ENCODE assay signal across 1 cellular context in the genomic region with DNA sequence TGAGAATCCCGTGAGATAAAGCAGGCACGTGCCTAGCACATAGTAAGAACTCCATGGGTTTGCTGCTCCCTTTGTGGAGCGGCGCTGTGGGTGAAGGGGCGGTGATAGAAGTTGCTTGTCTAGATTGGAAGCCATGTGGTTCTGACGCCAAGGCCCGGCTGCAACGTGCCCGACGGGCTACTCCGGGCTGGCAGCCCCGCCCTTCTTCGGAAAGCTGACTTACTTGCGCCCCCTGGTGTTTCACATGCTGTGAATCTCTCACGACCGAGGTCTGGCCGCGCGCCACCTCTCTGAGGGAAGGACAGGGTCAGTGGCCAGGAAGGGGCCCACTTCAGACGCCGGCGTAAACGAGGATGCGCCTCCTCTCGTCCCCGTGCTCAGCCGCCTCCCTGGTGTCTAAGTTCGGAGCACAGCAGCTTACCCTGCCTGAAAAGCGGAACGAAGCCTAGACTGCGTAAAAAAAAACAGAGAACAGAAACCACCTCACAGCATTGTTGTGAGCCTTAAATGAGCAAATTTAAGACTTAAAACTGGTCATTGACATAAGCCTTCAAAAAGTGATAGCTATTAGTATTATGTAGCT.
TF ChIP-seq lines count a peak whose summit lies in the region.

No MANE protein-coding gene starts in this region.

TF ChIP-seq in K562, 482 proteins besides CTCF, POLR2A, EP300 and RAD21 (continued from another document and continues in another):
- TF ChIP-seq, protein P1, sequence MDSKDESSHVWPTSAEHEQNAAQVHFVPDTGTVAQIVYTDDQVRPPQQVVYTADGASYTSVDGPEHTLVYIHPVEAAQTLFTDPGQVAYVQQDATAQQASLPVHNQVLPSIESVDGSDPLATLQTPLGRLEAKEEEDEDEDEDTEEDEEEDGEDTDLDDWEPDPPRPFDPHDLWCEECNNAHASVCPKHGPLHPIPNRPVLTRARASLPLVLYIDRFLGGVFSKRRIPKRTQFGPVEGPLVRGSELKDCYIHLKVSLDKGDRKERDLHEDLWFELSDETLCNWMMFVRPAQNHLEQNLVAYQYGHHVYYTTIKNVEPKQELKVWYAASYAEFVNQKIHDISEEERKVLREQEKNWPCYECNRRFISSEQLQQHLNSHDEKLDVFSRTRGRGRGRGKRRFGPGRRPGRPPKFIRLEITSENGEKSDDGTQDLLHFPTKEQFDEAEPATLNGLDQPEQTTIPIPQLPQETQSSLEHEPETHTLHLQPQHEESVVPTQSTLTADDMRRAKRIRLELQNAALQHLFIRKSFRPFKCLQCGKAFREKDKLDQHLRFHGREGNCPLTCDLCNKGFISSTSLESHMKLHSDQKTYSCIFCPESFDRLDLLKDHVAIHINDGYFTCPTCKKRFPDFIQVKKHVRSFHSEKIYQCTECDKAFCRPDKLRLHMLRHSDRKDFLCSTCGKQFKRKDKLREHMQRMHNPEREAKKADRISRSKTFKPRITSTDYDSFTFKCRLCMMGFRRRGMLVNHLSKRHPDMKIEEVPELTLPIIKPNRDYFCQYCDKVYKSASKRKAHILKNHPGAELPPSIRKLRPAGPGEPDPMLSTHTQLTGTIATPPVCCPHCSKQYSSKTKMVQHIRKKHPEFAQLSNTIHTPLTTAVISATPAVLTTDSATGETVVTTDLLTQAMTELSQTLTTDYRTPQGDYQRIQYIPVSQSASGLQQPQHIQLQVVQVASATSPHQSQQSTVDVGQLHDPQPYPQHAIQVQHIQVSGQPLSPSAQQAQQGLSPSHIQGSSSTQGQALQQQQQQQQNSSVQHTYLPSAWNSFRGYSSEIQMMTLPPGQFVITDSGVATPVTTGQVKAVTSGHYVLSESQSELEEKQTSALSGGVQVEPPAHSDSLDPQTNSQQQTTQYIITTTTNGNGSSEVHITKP (IDR thresholded peaks at IDR 0.05; ENCODE audit: partially characterized antibody), result no peak
- no peak for TF ChIP-seq KDM1A (IDR thresholded peaks at IDR 0.05)
- peak; percentile 23 for TF ChIP-seq MEIS2 (IDR thresholded peaks at IDR 0.05; ENCODE audit: partially characterized antibody)
- no peak for TF ChIP-seq POLR2AphosphoS2 (IDR thresholded peaks at IDR 0.05; ENCODE audit: low read length)
- peak; percentile 59 for TF ChIP-seq HNRNPLL (IDR thresholded peaks at IDR 0.05; ENCODE audit: low read depth, low read length, poor library complexity, severe bottlenecking)
- TF ChIP-seq NR4A1 (CRISPR knock-in tag; IDR thresholded peaks at IDR 0.05), result no peak
- 0 out of 2 replicates have a peak, but pooled peaks have one; percentile 57 for TF ChIP-seq NR4A1 (tag; IDR thresholded peaks at IDR 0.05)
- no peak for TF ChIP-seq ZNF23 (CRISPR knock-in tag; IDR thresholded peaks at IDR 0.05)
- TF ChIP-seq ZFP30 (CRISPR knock-in tag; IDR thresholded peaks at IDR 0.05; ENCODE audit: borderline replicate concordance), result no peak
- TF ChIP-seq, protein P2, sequence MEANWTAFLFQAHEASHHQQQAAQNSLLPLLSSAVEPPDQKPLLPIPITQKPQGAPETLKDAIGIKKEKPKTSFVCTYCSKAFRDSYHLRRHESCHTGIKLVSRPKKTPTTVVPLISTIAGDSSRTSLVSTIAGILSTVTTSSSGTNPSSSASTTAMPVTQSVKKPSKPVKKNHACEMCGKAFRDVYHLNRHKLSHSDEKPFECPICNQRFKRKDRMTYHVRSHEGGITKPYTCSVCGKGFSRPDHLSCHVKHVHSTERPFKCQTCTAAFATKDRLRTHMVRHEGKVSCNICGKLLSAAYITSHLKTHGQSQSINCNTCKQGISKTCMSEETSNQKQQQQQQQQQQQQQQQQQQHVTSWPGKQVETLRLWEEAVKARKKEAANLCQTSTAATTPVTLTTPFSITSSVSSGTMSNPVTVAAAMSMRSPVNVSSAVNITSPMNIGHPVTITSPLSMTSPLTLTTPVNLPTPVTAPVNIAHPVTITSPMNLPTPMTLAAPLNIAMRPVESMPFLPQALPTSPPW (CRISPR knock-in tag; IDR thresholded peaks at IDR 0.05), result peak; percentile 94
- TF ChIP-seq ETV5 (CRISPR knock-in tag; IDR thresholded peaks at IDR 0.05; ENCODE audit: low read depth), result peak; percentile 69
- TF ChIP-seq NR3C1 (CRISPR knock-in tag; IDR thresholded peaks at IDR 0.05), result peak; percentile 85; the same call in 1 of the 2 replicates
- TF ChIP-seq SREBF1 (IDR thresholded peaks at IDR 0.05; ENCODE audit: borderline replicate concordance, low read depth, low read length), result no peak
- no peak for TF ChIP-seq SUPT5H (IDR thresholded peaks at IDR 0.05)
- peak; percentile 89 for TF ChIP-seq CXXC5 (CRISPR knock-in tag; IDR thresholded peaks at IDR 0.05)
- no peak for TF ChIP-seq SMARCB1 (IDR thresholded peaks at IDR 0.05; ENCODE audit: insufficient read length, low read depth)
- peak in 1 of 2 experiments; percentile 92; a peak in 2 of 4 replicates for TF ChIP-seq FOXA3 (CRISPR knock-in tag; conservative IDR thresholded peaks at IDR 0.05 in 1 of 2, IDR thresholded peaks at IDR 0.05 in 1 of 2)
- TF ChIP-seq, protein P3, sequence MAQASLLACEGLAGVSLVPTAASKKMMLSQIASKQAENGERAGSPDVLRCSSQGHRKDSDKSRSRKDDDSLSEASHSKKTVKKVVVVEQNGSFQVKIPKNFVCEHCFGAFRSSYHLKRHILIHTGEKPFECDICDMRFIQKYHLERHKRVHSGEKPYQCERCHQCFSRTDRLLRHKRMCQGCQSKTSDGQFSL (CRISPR knock-in tag; IDR thresholded peaks at IDR 0.05), result peak; percentile 71
- TF ChIP-seq, protein P3 (tag; IDR thresholded peaks at IDR 0.05), result no peak
- 0 out of 2 replicates have a peak, but pooled peaks have one; percentile 77 for TF ChIP-seq ZNF224 (CRISPR knock-in tag; IDR thresholded peaks at IDR 0.05)
- no peak for TF ChIP-seq PYGO2 (tag; IDR thresholded peaks at IDR 0.05)
- TF ChIP-seq ZKSCAN8 (CRISPR knock-in tag; IDR thresholded peaks at IDR 0.05), result no peak
- no peak for TF ChIP-seq ZNF174 (CRISPR knock-in tag; IDR thresholded peaks at IDR 0.05)
- TF ChIP-seq, protein P4, sequence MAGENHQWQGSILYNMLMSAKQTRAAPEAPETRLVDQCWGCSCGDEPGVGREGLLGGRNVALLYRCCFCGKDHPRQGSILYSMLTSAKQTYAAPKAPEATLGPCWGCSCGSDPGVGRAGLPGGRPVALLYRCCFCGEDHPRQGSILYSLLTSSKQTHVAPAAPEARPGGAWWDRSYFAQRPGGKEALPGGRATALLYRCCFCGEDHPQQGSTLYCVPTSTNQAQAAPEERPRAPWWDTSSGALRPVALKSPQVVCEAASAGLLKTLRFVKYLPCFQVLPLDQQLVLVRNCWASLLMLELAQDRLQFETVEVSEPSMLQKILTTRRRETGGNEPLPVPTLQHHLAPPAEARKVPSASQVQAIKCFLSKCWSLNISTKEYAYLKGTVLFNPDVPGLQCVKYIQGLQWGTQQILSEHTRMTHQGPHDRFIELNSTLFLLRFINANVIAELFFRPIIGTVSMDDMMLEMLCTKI (IDR thresholded peaks at IDR 0.05; ENCODE audit: partially characterized antibody), result no peak
- TF ChIP-seq FIP1L1 (IDR thresholded peaks at IDR 0.05; ENCODE audit: low read depth, low read length, poor library complexity, severe bottlenecking), result no peak
- TF ChIP-seq, protein P5, sequence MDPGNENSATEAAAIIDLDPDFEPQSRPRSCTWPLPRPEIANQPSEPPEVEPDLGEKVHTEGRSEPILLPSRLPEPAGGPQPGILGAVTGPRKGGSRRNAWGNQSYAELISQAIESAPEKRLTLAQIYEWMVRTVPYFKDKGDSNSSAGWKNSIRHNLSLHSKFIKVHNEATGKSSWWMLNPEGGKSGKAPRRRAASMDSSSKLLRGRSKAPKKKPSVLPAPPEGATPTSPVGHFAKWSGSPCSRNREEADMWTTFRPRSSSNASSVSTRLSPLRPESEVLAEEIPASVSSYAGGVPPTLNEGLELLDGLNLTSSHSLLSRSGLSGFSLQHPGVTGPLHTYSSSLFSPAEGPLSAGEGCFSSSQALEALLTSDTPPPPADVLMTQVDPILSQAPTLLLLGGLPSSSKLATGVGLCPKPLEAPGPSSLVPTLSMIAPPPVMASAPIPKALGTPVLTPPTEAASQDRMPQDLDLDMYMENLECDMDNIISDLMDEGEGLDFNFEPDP (CRISPR knock-in tag; IDR thresholded peaks at IDR 0.05), result no peak
- no peak for TF ChIP-seq ZNF124 (CRISPR knock-in tag; IDR thresholded peaks at IDR 0.05)
- peak in 1 of 2 experiments; percentile 80; a peak in 2 of 4 replicates for TF ChIP-seq HDAC1 (IDR thresholded peaks at IDR 0.05)
- 0 out of 2 replicates have a peak, but pooled peaks have one; percentile 19 for TF ChIP-seq MEF2A (IDR thresholded peaks at IDR 0.05; ENCODE audit: control insufficient read depth, low read depth, low read length)
- TF ChIP-seq DNMT1 (IDR thresholded peaks at IDR 0.05), result no peak
- no peak for TF ChIP-seq ZNF140 (CRISPR knock-in tag; IDR thresholded peaks at IDR 0.05)
- TF ChIP-seq, protein P6, sequence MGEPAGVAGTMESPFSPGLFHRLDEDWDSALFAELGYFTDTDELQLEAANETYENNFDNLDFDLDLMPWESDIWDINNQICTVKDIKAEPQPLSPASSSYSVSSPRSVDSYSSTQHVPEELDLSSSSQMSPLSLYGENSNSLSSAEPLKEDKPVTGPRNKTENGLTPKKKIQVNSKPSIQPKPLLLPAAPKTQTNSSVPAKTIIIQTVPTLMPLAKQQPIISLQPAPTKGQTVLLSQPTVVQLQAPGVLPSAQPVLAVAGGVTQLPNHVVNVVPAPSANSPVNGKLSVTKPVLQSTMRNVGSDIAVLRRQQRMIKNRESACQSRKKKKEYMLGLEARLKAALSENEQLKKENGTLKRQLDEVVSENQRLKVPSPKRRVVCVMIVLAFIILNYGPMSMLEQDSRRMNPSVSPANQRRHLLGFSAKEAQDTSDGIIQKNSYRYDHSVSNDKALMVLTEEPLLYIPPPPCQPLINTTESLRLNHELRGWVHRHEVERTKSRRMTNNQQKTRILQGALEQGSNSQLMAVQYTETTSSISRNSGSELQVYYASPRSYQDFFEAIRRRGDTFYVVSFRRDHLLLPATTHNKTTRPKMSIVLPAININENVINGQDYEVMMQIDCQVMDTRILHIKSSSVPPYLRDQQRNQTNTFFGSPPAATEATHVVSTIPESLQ (CRISPR knock-in tag; IDR thresholded peaks at IDR 0.05), result no peak
- TF ChIP-seq, protein P7, sequence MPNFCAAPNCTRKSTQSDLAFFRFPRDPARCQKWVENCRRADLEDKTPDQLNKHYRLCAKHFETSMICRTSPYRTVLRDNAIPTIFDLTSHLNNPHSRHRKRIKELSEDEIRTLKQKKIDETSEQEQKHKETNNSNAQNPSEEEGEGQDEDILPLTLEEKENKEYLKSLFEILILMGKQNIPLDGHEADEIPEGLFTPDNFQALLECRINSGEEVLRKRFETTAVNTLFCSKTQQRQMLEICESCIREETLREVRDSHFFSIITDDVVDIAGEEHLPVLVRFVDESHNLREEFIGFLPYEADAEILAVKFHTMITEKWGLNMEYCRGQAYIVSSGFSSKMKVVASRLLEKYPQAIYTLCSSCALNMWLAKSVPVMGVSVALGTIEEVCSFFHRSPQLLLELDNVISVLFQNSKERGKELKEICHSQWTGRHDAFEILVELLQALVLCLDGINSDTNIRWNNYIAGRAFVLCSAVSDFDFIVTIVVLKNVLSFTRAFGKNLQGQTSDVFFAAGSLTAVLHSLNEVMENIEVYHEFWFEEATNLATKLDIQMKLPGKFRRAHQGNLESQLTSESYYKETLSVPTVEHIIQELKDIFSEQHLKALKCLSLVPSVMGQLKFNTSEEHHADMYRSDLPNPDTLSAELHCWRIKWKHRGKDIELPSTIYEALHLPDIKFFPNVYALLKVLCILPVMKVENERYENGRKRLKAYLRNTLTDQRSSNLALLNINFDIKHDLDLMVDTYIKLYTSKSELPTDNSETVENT (CRISPR knock-in tag; IDR thresholded peaks at IDR 0.05), result 0 out of 2 replicates have a peak, but pooled peaks have one; percentile 27
- TF ChIP-seq SRSF7 (optimal IDR thresholded peaks at IDR 0.05; ENCODE audit: low read depth, low read length), result no peak
- TF ChIP-seq, protein P8, sequence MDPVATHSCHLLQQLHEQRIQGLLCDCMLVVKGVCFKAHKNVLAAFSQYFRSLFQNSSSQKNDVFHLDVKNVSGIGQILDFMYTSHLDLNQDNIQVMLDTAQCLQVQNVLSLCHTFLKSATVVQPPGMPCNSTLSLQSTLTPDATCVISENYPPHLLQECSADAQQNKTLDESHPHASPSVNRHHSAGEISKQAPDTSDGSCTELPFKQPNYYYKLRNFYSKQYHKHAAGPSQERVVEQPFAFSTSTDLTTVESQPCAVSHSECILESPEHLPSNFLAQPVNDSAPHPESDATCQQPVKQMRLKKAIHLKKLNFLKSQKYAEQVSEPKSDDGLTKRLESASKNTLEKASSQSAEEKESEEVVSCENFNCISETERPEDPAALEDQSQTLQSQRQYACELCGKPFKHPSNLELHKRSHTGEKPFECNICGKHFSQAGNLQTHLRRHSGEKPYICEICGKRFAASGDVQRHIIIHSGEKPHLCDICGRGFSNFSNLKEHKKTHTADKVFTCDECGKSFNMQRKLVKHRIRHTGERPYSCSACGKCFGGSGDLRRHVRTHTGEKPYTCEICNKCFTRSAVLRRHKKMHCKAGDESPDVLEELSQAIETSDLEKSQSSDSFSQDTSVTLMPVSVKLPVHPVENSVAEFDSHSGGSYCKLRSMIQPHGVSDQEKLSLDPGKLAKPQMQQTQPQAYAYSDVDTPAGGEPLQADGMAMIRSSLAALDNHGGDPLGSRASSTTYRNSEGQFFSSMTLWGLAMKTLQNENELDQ (CRISPR knock-in tag; IDR thresholded peaks at IDR 0.05; ENCODE audit: borderline replicate concordance), result no peak
- peak; percentile 52; the same call in 1 of the 2 replicates for TF ChIP-seq ZNF589 (CRISPR knock-in tag; IDR thresholded peaks at IDR 0.05; ENCODE audit: low read depth)
- TF ChIP-seq MYC (IDR thresholded peaks at IDR 0.05; ENCODE audit: low read depth, low read length), result peak; percentile 97
- TF ChIP-seq MYC (CRISPR knock-in tag; IDR thresholded peaks at IDR 0.05; ENCODE audit: borderline replicate concordance, low read depth), result peak; percentile 68; the same call in 1 of the 2 replicates
- no peak for TF ChIP-seq SLC30A9 (CRISPR knock-in tag; IDR thresholded peaks at IDR 0.05)
- TF ChIP-seq RNF2 (IDR thresholded peaks at IDR 0.05), result peak; percentile 69
- TF ChIP-seq PCBP2 (IDR thresholded peaks at IDR 0.05; ENCODE audit: low read depth, low read length, poor library complexity, severe bottlenecking), result no peak
- peak; percentile 77; the same call in 1 of the 2 replicates for TF ChIP-seq LCOR (CRISPR knock-in tag; IDR thresholded peaks at IDR 0.05)
- no peak for TF ChIP-seq GTF2A2 (tag; IDR thresholded peaks at IDR 0.05)
- TF ChIP-seq, protein P9, sequence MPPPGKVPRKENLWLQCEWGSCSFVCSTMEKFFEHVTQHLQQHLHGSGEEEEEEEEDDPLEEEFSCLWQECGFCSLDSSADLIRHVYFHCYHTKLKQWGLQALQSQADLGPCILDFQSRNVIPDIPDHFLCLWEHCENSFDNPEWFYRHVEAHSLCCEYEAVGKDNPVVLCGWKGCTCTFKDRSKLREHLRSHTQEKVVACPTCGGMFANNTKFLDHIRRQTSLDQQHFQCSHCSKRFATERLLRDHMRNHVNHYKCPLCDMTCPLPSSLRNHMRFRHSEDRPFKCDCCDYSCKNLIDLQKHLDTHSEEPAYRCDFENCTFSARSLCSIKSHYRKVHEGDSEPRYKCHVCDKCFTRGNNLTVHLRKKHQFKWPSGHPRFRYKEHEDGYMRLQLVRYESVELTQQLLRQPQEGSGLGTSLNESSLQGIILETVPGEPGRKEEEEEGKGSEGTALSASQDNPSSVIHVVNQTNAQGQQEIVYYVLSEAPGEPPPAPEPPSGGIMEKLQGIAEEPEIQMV (tag; conservative IDR thresholded peaks at IDR 0.05; ENCODE audit: low read depth), result no peak
- no peak for TF ChIP-seq HEY1 (CRISPR knock-in tag; IDR thresholded peaks at IDR 0.05; ENCODE audit: borderline replicate concordance)
- TF ChIP-seq ZNF830 (CRISPR knock-in tag; IDR thresholded peaks at IDR 0.05), result no peak
- TF ChIP-seq ZNF717 (CRISPR knock-in tag; IDR thresholded peaks at IDR 0.05), result no peak
- TF ChIP-seq POLR2H (tag; IDR thresholded peaks at IDR 0.05; ENCODE audit: low read depth), result no peak
